In genomic region chr4:174763454-174764104, GRCh38 we compare ENCODE assay signal across 11 cellular contexts.
A peak's percentile ranks its signal among the peaks of the same experiment; 100 is the strongest.
DNase-seq lines count a peak whose midpoint lies in the region; ATAC-seq and TF ChIP-seq lines count a peak whose summit lies in the region.
"Had no signal": no experiment of that assay in that cellular context is flagged by ENCODE, and none has a peak within 500 bp of the region (broad histone marks: within the 10 kb centered on the region; RNA-seq: fewer than 3 reads in every experiment).

No MANE protein-coding gene starts in this region.

- H3K4me3 ChIP-seq in GM23248, result no peak overlapping the region
- no peak overlapping the region for H3K4me3 ChIP-seq in endodermal cell (ENCODE audit: low read length)
- H3K4me3 ChIP-seq: ovary, SK-N-MC had no signal

- H3K9me3 ChIP-seq in GM23248 (ENCODE audit: low read depth) (no peaks in the 10 kb centered on the region), endodermal cell (ENCODE audit: control insufficient read depth, low read length) (no peaks in the 10 kb centered on the region)
- H3K9me3 ChIP-seq: ovary had no signal

- H3K9me2 ChIP-seq in GM23248 (ENCODE audit: insufficient read depth), result no peaks in the 10 kb centered on the region

- H3K27me3 Mint-ChIP-seq in endodermal cell (ENCODE audit: insufficient read depth), result no peaks in the 10 kb centered on the region

- H3K4me3 Mint-ChIP-seq in endodermal cell, result no peak overlapping the region

- H3F3A ChIP-seq in GM23248 (ENCODE audit: insufficient read depth), result no peaks in the 10 kb centered on the region

- H3K79me2 ChIP-seq in GM23248 (ENCODE audit: insufficient read depth), result no peaks in the 10 kb centered on the region

- H3K27ac Mint-ChIP-seq in endodermal cell, result no peak overlapping the region

- ATAC-seq in GM18858 (IDR thresholded peaks at IDR 0.05; ENCODE audit: unreplicated experiment) (peak; percentile 80), HG03457 (IDR thresholded peaks at IDR 0.05; ENCODE audit: unreplicated experiment) (peak; percentile 79), GM21526 (IDR thresholded peaks at IDR 0.05; ENCODE audit: low FRiP score, unreplicated experiment) (no peak)

- TF ChIP-seq CTCF in endodermal cell (conservative IDR thresholded peaks at IDR 0.05), result no peak

- H2AFZ ChIP-seq in GM23248, result no peak overlapping the region

- H3K36me3 ChIP-seq in GM23248 (ENCODE audit: low read depth), result no peaks in the 10 kb centered on the region
- H3K36me3 ChIP-seq in endodermal cell (ENCODE audit: control insufficient read depth, insufficient read depth, low read length), result no peaks in the 10 kb centered on the region
- H3K36me3 ChIP-seq: ovary had no signal

- 47 to 53% methylated on average over 4 of the region's 4 CpGs for WGBS in GM23248 (ENCODE audit: low coverage in 1 of 2, low lambda C conversion rate in 2 of 2, missing lambda C conversion rate in 2 of 2), 2 experiments
- WGBS in endodermal cell (ENCODE audit: insufficient coverage in 1 of 2, insufficient read length in 1 of 2), 2 experiments, result 82 to 100% methylated on average over 1 to 4 of the region's 4 CpGs

- no peaks in the 10 kb centered on the region for H3K4me1 Mint-ChIP-seq in endodermal cell

- H3K27ac ChIP-seq in GM23248 (no peak overlapping the region), endodermal cell (ENCODE audit: low read depth, low read length) (no peak overlapping the region)
- H3K27ac ChIP-seq: ovary, SK-N-MC had no signal

- no peaks in the 10 kb centered on the region for H4K20me1 ChIP-seq in GM23248 (ENCODE audit: insufficient read depth)

- peak; percentile 10 for DNase-seq in GM23248
- DNase-seq in iris pigment epithelial cell (ENCODE audit: low read depth), result peak; percentile 48
- no peak for DNase-seq in stimulated activated CD4-positive, alpha-beta T cell treated with anti-CD3 and anti-CD28 coated beads, Interleukin-4, amount 100 ng/mL, for 1 hour
- no peak for DNase-seq in T-helper 2 cell
- DNase-seq in endodermal cell, result no peak
- DNase-seq: NCI-H2171, ovary had no signal

- H3K9me3 Mint-ChIP-seq in endodermal cell, result no peaks in the 10 kb centered on the region

- H3K36me3 Mint-ChIP-seq in endodermal cell (ENCODE audit: low read depth), result no peaks in the 10 kb centered on the region

- no peak overlapping the region for H3K4me2 ChIP-seq in GM23248 (ENCODE audit: unreplicated experiment)

- H3K4me1 ChIP-seq in GM23248 (ENCODE audit: insufficient read depth) (no peaks in the 10 kb centered on the region), endodermal cell (ENCODE audit: control insufficient read depth, insufficient read depth, low read length) (no peaks in the 10 kb centered on the region)

- peaks cover 3% of the 10 kb centered on the region; the same call in 1 of the 2 replicates for H3K27me3 ChIP-seq in GM23248 (replicated peaks; ENCODE audit: insufficient read depth)
- H3K27me3 ChIP-seq in endodermal cell (ENCODE audit: control insufficient read depth, insufficient read depth, low read length, poor library complexity, severe bottlenecking), result no peaks in the 10 kb centered on the region
- H3K27me3 ChIP-seq: ovary had no signal

- H3K9ac ChIP-seq in GM23248 (no peak overlapping the region), endodermal cell (ENCODE audit: extremely low read depth, low read length, poor library complexity, severe bottlenecking) (no peak overlapping the region)

- in situ Hi-C loops in GM23248 (cut with MboI), result loop anchor here (25.0 kb wide), 1 partner anchor 774 kb away; no protein-coding TSS in a partner anchor

Comparison
In these comparisons a context has a peak if more than half of its experiments do, and no peak if none do; other contexts are left out.
1. DNase-seq: peak in GM23248 (single experiment) and iris pigment epithelial cell (single experiment); none in stimulated activated CD4-positive, alpha-beta T cell treated with anti-CD3 and anti-CD28 coated beads, Interleukin-4, amount 100 ng/mL, for 1 hour (single experiment), T-helper 2 cell (0 of 5) and endodermal cell (single experiment).